Comparison of ENCODE assay signal across 26 cellular contexts in genomic region chr1:167726038-167726437, GRCh38. TPM values are rescaled to one million over a fixed set of nuclear protein-coding genes. Genes with fewer than 3 reads are reported as not detected.
DNase-seq lines count a peak whose midpoint lies in the region; ATAC-seq, FAIRE-seq and TF ChIP-seq lines count a peak whose summit lies in the region.
"Had no signal": no experiment of that assay in that cellular context is flagged by ENCODE, and none has a peak within 500 bp of the region (broad histone marks: within the 10 kb centered on the region; RNA-seq: fewer than 3 reads in every experiment).

No MANE protein-coding gene starts in this region.

- H3K9me3 Mint-ChIP-seq in Caco-2 (ENCODE audit: unreplicated experiment) (no peaks in the 10 kb centered on the region), nephron progenitor cell (peaks cover 4% of the 10 kb centered on the region)
- H3K9me3 Mint-ChIP-seq: CD8-positive, alpha-beta T cell had no signal

- H3K27ac Mint-ChIP-seq in Caco-2 (ENCODE audit: unreplicated experiment), result no peak overlapping the region
- peak overlapping the region; percentile 33 for H3K27ac Mint-ChIP-seq in nephron progenitor cell
- H3K27ac Mint-ChIP-seq: CD8-positive, alpha-beta T cell had no signal

- H4K20me1 ChIP-seq in GM23248 (ENCODE audit: insufficient read depth) (peaks cover 28% of the 10 kb centered on the region), GM12878 (ENCODE audit: control insufficient read depth, insufficient read depth) (peaks cover 4% of the 10 kb centered on the region; the same call in 1 of the 2 replicates)

- H3K4me2 ChIP-seq in GM23248 (ENCODE audit: unreplicated experiment) (peak overlapping the region; percentile 19), GM12878 (ENCODE audit: control insufficient read depth, insufficient read depth) (peak overlapping the region; percentile 51)

- FAIRE-seq in GM12878 (lab: Jason Lieb, UNC), result no peak
- FAIRE-seq: islet of Langerhans, K562, pancreas had no signal

- H3K4me3 ChIP-seq in Caco-2 (ENCODE audit: low read depth, low read length), result no peak overlapping the region
- H3K4me3 ChIP-seq in GM23248, result no peak overlapping the region
- H3K4me3 ChIP-seq in GM12878, result peak overlapping the region; percentile 11; the same call in 1 of the 2 replicates
- no peak overlapping the region for H3K4me3 ChIP-seq in BE2C (ENCODE audit: low read depth, low read length)
- H3K4me3 ChIP-seq: adrenal gland, cardiac muscle cell, K562, pancreas, sigmoid colon, testis had no signal

- no peak overlapping the region for H3K9ac ChIP-seq in GM23248
- H3K9ac ChIP-seq in GM12878 (ENCODE audit: control insufficient read depth, insufficient read depth, low read length), result no peak overlapping the region

- no peak for TF ChIP-seq EP300 in GM12878 (IDR thresholded peaks at IDR 0.05; ENCODE audit: borderline replicate concordance in 1 of 2, control insufficient read depth in 1 of 2, low read depth in 2 of 2, low read length in 2 of 2)

- ATAC-seq in GM12878 (peak; percentile 4; the same call in 1 of the 3 replicates), HG03025 (IDR thresholded peaks at IDR 0.05; ENCODE audit: low FRiP score, unreplicated experiment) (no peak)
- ATAC-seq: CD8-positive, alpha-beta T cell; foreskin keratinocyte; K562; Panc1; pancreas had no signal

- no peaks in the 10 kb centered on the region for H3K9me2 ChIP-seq in GM23248 (ENCODE audit: insufficient read depth)

- RAD21 ChIA-PET in GM12878 (lab: Charles Lee; ENCODE audit: unreplicated experiment), result interaction anchor here (1.0 to 1.9 kb wide), 2 partner anchors 27 to 109 kb away, joined by 3 to 9 read pairs; no protein-coding TSS in a partner anchor

- H3K27me3 Mint-ChIP-seq in Caco-2 (ENCODE audit: insufficient read depth, unreplicated experiment) (no peaks in the 10 kb centered on the region), nephron progenitor cell (ENCODE audit: low read depth, poor library complexity) (no peaks in the 10 kb centered on the region)

- no peak overlapping the region for H2AFZ ChIP-seq in GM23248
- H2AFZ ChIP-seq in GM12878 (ENCODE audit: control insufficient read depth, low read depth, low read length), result no peak overlapping the region

- H3K9me3 ChIP-seq in Caco-2 (no peaks in the 10 kb centered on the region), GM23248 (ENCODE audit: low read depth) (no peaks in the 10 kb centered on the region), GM12878 (replicated peaks; ENCODE audit: control insufficient read depth, insufficient read depth, low read length) (no peaks in the 10 kb centered on the region), BE2C (no peaks in the 10 kb centered on the region)
- H3K9me3 ChIP-seq: adrenal gland, pancreas, sigmoid colon, testis had no signal

- H3K36me3 Mint-ChIP-seq in Caco-2 (ENCODE audit: insufficient read depth, unreplicated experiment), result peaks cover 71% of the 10 kb centered on the region
- H3K36me3 Mint-ChIP-seq in nephron progenitor cell (ENCODE audit: low read depth), result peaks cover 55% of the 10 kb centered on the region

- TF ChIP-seq POLR2A in GM12878 (IDR thresholded peaks at IDR 0.05; ENCODE audit: low read depth, low read length), result no peak

- 0 out of 2 replicates have a peak overlapping the region, but pooled peaks have one; percentile 18 for H3K27ac ChIP-seq in GM23248
- H3K27ac ChIP-seq in GM12878 (ENCODE audit: control insufficient read depth, insufficient read depth), result no peak overlapping the region
- H3K27ac ChIP-seq: adrenal gland, cardiac muscle cell, epithelial cell of prostate, foreskin keratinocyte, pancreas had no signal

- peaks cover 19% of the 10 kb centered on the region for H3F3A ChIP-seq in GM23248 (ENCODE audit: insufficient read depth)

- H3K4me1 ChIP-seq in Caco-2 (peaks cover 34% of the 10 kb centered on the region), GM23248 (ENCODE audit: insufficient read depth) (peaks cover 30% of the 10 kb centered on the region), GM12878 (ENCODE audit: control insufficient read depth, insufficient read depth, low read length) (peaks cover 17% of the 10 kb centered on the region), BE2C (peaks cover 3% of the 10 kb centered on the region; the same call in 1 of the 2 replicates)

- H3K4me3 Mint-ChIP-seq in Caco-2 (ENCODE audit: unreplicated experiment), result peak overlapping the region; percentile 28
- no peak overlapping the region for H3K4me3 Mint-ChIP-seq in nephron progenitor cell
- H3K4me3 Mint-ChIP-seq: CD8-positive, alpha-beta T cell had no signal

- in situ Hi-C loops in GM23248 (cut with MboI), result no loop called here
- in situ Hi-C loops in GM12878 (cut with MboI), result no loop called here

- CTCF ChIA-PET in Caco-2 (lab: Charles Lee), result no interaction called here
- CTCF ChIA-PET in GM12878 (lab: Yijun Ruan, JAX), result interaction anchor here (1.6 kb wide), 1 partner anchor 11 kb away, joined by 6 read pairs; no protein-coding TSS in a partner anchor

- no peaks in the 10 kb centered on the region; the same call in 1 of the 2 replicates for H3K36me3 ChIP-seq in Caco-2 (ENCODE audit: control insufficient read depth, insufficient read depth, low read length)
- H3K36me3 ChIP-seq in GM23248 (ENCODE audit: low read depth), result peaks cover 8% of the 10 kb centered on the region; the same call in 1 of the 2 replicates
- peaks cover 2% of the 10 kb centered on the region in 2 experiments; a peak in 2 of 4 replicates for H3K36me3 ChIP-seq in GM12878 (ENCODE audit: control insufficient read depth in 2 of 2, insufficient read depth in 2 of 2, low read length in 1 of 2)
- peaks cover 14% of the 10 kb centered on the region for H3K36me3 ChIP-seq in BE2C
- H3K36me3 ChIP-seq: cardiac muscle cell, pancreas, sigmoid colon had no signal

- H3K27me3 ChIP-seq in Caco-2 (replicated peaks; ENCODE audit: control insufficient read depth, insufficient read depth, low read length), result no peaks in the 10 kb centered on the region
- H3K27me3 ChIP-seq in GM23248 (replicated peaks; ENCODE audit: insufficient read depth), result no peaks in the 10 kb centered on the region
- H3K27me3 ChIP-seq in GM12878 (replicated peaks in 1 of 2; ENCODE audit: control insufficient read depth in 2 of 2, insufficient read depth in 2 of 2, low read length in 1 of 2), result no peaks in the 10 kb centered on the region
- H3K27me3 ChIP-seq in BE2C, result no peaks in the 10 kb centered on the region
- H3K27me3 ChIP-seq: adrenal gland, cardiac muscle cell, foreskin keratinocyte, pancreas, sigmoid colon, testis had no signal

- SMC1A ChIA-PET in GM12878 (lab: Charles Lee; ENCODE audit: uncharacterized antibody, unreplicated experiment), result interaction anchor here (0.7 to 4.0 kb wide), 3 partner anchors 11 to 27 kb away, joined by 3 to 21 read pairs (median 3); no protein-coding TSS in a partner anchor

- no peak for DNase-seq in Caco-2
- DNase-seq in GM23248, result no peak
- DNase-seq in GM12878 (ENCODE audit: low read depth, low spot score), result no peak
- DNase-seq in nephron progenitor cell, result no peak
- DNase-seq in AG20443 (ENCODE audit: low spot score), result no peak
- DNase-seq in GM10266 (ENCODE audit: extremely low spot score), result no peak
- DNase-seq in BE2C, result no peak
- DNase-seq: activated CD4-positive, alpha-beta T cell treated with anti-CD3 and anti-CD28 coated beads, Interleukin-2, amount 50 U/mL, for 48 hours; activated effector memory CD4-positive, alpha-beta T cell treated with Interleukin-2 at 50 U/mL for 16 hours; adrenal gland; CD8-positive, alpha-beta T cell; foreskin keratinocyte; hippocampal formation; MV-4-11; NCI-H187 treated with DMSO at 0.1 percent for 48 hours; NCI-H226; NCI-H82; pancreas; sigmoid colon; testis had no signal

- no TSS peak for BruUV-seq in Caco-2 (replicated peaks; lab: Mats Ljungman, UMichigan)
- no TSS peak for BruUV-seq in GM12878 (replicated peaks; lab: Mats Ljungman, UMichigan)

- H3K4me1 Mint-ChIP-seq in Caco-2 (ENCODE audit: low read depth, unreplicated experiment) (peaks cover 35% of the 10 kb centered on the region), nephron progenitor cell (peaks cover 46% of the 10 kb centered on the region)

- no peak for TF ChIP-seq RAD21 in GM12878 (IDR thresholded peaks at IDR 0.05; ENCODE audit: insufficient read depth, low read depth, low read length)

- intact Hi-C loops in Caco-2 (cut with micrococcal nuclease; ENCODE audit: unreplicated experiment) (no loop called here), GM12878 (cut with micrococcal nuclease; ENCODE audit: unreplicated experiment) (no loop called here)

- H3K79me2 ChIP-seq in GM23248 (ENCODE audit: insufficient read depth) (peaks cover 93% of the 10 kb centered on the region), GM12878 (ENCODE audit: control insufficient read depth, insufficient read depth, low read length) (peaks cover 70% of the 10 kb centered on the region)

- POLR2A ChIA-PET in Caco-2 (lab: Charles Lee), result no interaction called here
- POLR2A ChIA-PET in GM12878 (lab: Charles Lee), result interaction anchor here (0.6 to 1.0 kb wide), 2 partner anchors 9 to 27 kb away, joined by 5 read pairs; no protein-coding TSS in a partner anchor

- 31 to 46% methylated on average over 1 of the region's 1 CpG for WGBS in GM23248 (ENCODE audit: low coverage in 1 of 2, low lambda C conversion rate in 2 of 2, missing lambda C conversion rate in 2 of 2), 2 experiments
- 12% methylated on average over 1 of the region's 1 CpG for WGBS in GM12878 (ENCODE audit: insufficient coverage, insufficient replicate concordance, low lambda C conversion rate, missing lambda C conversion rate)

- TF ChIP-seq CTCF in Caco-2 (IDR thresholded peaks at IDR 0.05; ENCODE audit: insufficient read depth in 1 of 2, low read depth in 1 of 2, low read length in 1 of 2, severe bottlenecking in 1 of 2, unreplicated experiment in 1 of 2) (no peak), GM12878 (IDR thresholded peaks at IDR 0.05 in 2 of 3, conservative IDR thresholded peaks at IDR 0.05 in 1 of 3; ENCODE audit: control insufficient read depth in 2 of 3, extremely low read depth in 1 of 3, insufficient read depth in 1 of 3, low read depth in 3 of 3, low read length in 3 of 3) (no peak), nephron progenitor cell (IDR thresholded peaks at IDR 0.05) (no peak), GM10266 (IDR thresholded peaks at IDR 0.05; ENCODE audit: control insufficient read depth, insufficient read depth, low read depth, missing control alignments) (no peak), BE2C (IDR thresholded peaks at IDR 0.05; ENCODE audit: low read depth, low read length) (no peak)

RNA-seq across cellular contexts. Expression of gene MPZL1, which starts 4.3 kb away (rescaled TPM):
- total RNA-seq in Caco-2 (2022) (273 and 280 TPM in 2 replicates), GM12878 (2014; rRNA removed) (40.6 and 44.5 TPM in 2 replicates), GM12878 (2014; rRNA removed; fragmentation: Illumina TruSeq; extraction: Trizol) (45.4 and 46.4 TPM in 2 replicates), GM12878 (2021) (41.8 and 42.0 TPM in 2 replicates)
- total RNA-seq in GM23248 (2014; rRNA removed; shearing (Covaris generic)), result 144 and 189 TPM in 2 replicates
- polyA plus RNA-seq in GM23248 (2016; fragmentation: Nextera tagmentation; extraction: Ambion mirVana) (284 and 289 TPM in 2 replicates), GM12878 (2011; rRNA removed) (51.5 and 54.3 TPM in 2 replicates), GM12878 (2014; fragmentation: Illumina TruSeq; extraction: Trizol) (54.6 and 61.8 TPM in 2 replicates), GM12878 (2014; fragmentation: Nextera tagmentation; extraction: Ambion mirVana) (10 to 100 TPM in 1 of 2 experiments, 1 to 10 TPM in 1; 9.8 to 12.0 TPM), GM12878 (2014; rRNA removed) (38.9 and 45.4 TPM in 2 replicates), GM12878 (2016; fragmentation: Nextera tagmentation; extraction: Ambion mirVana) (10 to 100 TPM; 59.2 to 60.9 TPM)
- total RNA-seq in GM12878 (2013; cell fraction: nucleolus; rRNA removed), result 68.4 and 72.7 TPM in 2 replicates
- 14.5 TPM for polyA plus RNA-seq in GM12878 (2011; ENCODE audit: low read depth)
- polyA plus RNA-seq in GM12878 (2011; cell fraction: cytosol; rRNA removed), result 30.4 and 34.3 TPM in 2 replicates
- 41.2 and 50.5 TPM in 2 replicates for polyA plus RNA-seq in GM12878 (2011; cell fraction: nucleus; rRNA removed)
- 19.9 and 23.7 TPM in 2 replicates for polyA plus RNA-seq in GM12878 (2012)
- 27.8 and 47.7 TPM in 2 replicates for polyA minus RNA-seq in GM12878 (2011; rRNA and poly(A)+ RNA removed)
- 15.1 and 16.2 TPM in 2 replicates for polyA minus RNA-seq in GM12878 (2011; cell fraction: cytosol; rRNA and poly(A)+ RNA removed)
- 15.6 and 20.3 TPM in 2 replicates for polyA minus RNA-seq in GM12878 (2011; cell fraction: nucleus; rRNA and poly(A)+ RNA removed)
- polyA plus RNA-seq in BE2C (2012; ENCODE audit: insufficient read depth, insufficient read length, low read depth), result 46.7 TPM
